ENCODE assay signal across 8 cellular contexts in the genomic region with DNA sequence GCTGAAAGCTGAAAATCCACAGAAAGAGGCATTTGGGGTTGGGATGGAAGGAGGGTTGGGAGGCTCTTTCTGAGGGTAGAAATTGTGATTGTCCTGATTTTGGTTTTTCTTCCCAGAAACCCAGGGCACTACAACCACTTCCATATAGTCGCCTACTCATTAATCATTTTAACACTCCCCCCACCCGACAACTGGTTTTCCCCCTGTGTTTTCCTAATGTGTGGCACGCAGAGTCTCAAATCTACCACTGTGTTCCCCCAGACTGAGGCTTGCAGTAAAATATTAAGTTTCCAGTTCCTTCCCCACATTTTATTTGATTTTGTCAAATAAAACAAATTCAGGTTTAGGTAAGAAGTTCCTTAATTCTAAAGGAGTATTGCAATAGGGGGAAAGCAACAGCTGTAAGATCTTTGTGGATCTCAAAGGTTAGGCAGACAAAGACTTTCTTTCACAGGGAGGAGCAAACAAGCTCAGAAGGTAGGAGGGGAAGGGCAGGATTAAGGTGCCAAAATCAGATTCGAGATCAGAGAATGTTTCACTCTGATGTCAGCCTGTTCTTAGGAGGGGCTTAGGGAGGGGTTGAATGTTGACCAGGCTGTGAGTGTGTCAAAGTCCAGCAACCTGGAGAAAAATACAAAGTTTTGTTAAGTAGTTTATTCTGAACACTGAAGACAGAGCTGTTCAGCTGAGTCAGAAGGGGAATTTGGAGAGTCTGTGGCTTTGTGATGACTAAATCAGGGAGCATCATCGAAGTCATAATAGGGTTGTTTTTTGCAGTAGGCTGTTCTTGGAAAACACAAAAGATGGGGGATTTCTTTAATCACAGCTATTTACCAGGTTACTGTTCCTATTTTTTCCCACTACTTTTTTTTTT. TPM values are rescaled to one million over a fixed set of nuclear protein-coding genes. Genes with fewer than 3 reads are reported as not detected.
DNase-seq lines count a peak whose midpoint lies in the region; FAIRE-seq and TF ChIP-seq lines count a peak whose summit lies in the region.

No MANE protein-coding gene starts in this region.

- peaks cover 11% of the 10 kb centered on the region for H3K79me1 ChIP-seq in mesenchymal stem cell (replicated peaks; ENCODE audit: low read length, poor library complexity, severe bottlenecking)

- no peak overlapping the region for H3K4ac ChIP-seq in mesenchymal stem cell (ENCODE audit: low read depth in 1 of 2, low read length in 2 of 2)

- WGBS in mesenchymal stem cell = 63% methylated on average over 4 of the region's 5 CpGs

- no peak overlapping the region for H4K91ac ChIP-seq in mesenchymal stem cell (ENCODE audit: low read length)

- peak overlapping the region in 1 of 2 experiments; percentile 85 for H3K18ac ChIP-seq in mesenchymal stem cell (ENCODE audit: low read depth in 1 of 2, low read length in 2 of 2)

- H3K4me2 ChIP-seq in mesenchymal stem cell (ENCODE audit: low read length, poor library complexity, severe bottlenecking) = peak overlapping the region; percentile 36

- peak; percentile 58 for FAIRE-seq in H54 (lab: Jason Lieb, UNC)

- H2AK5ac ChIP-seq in mesenchymal stem cell (ENCODE audit: low read length, severe bottlenecking) = peak overlapping the region; percentile 65

- in situ Hi-C loops in GM13977 (cut with MboI; ENCODE audit: low pct_unique_long_range_greater_than_20kb, low sequenced_read_pairs, unreplicated experiment) = loop anchor here (25.0 kb wide), 2 partner anchors 165 to 915 kb away; partner anchors contain the start of gene SETD1A

- H3K9ac ChIP-seq in mesenchymal stem cell (ENCODE audit: low read length) = peak overlapping the region; percentile 86

- no peak for TF ChIP-seq POLR2A in H54 (IDR thresholded peaks at IDR 0.05; ENCODE audit: low read depth, low read length)

- DNase-seq in GM13977 (ENCODE audit: low spot score) = peak; percentile 69
- peak; percentile 51 for DNase-seq in H54 (ENCODE audit: insufficient read length, low spot score)
- peak; percentile 65 for DNase-seq in MG63
- peak; percentile 56 for DNase-seq in amniotic stem cell (lab: John Stamatoyannopoulos, UW)
- DNase-seq in mesenchymal stem cell = peak; percentile 95
- no peak for DNase-seq in GM19240 (ENCODE audit: insufficient read length, low spot score)
- no peak for DNase-seq in NCI-H187 (lab: John Stamatoyannopoulos, UW)
- DNase-seq in HuH-7.5 (ENCODE audit: low spot score) = no peak

- no peak overlapping the region for H4K8ac ChIP-seq in mesenchymal stem cell (ENCODE audit: low read length)

- H3K36me3 ChIP-seq in MG63 (peaks cover 76% of the 10 kb centered on the region), mesenchymal stem cell (ENCODE audit: control insufficient read depth in 1 of 2, insufficient read depth in 2 of 2, low read depth in 1 of 2, low read length in 2 of 2) (peaks cover 19 to 33% of the 10 kb centered on the region in 2 experiments)

- H2BK5ac ChIP-seq in mesenchymal stem cell (ENCODE audit: low read depth, low read length, poor library complexity, severe bottlenecking) = no peak overlapping the region

- peaks cover 16% of the 10 kb centered on the region for H3K4me1 ChIP-seq in mesenchymal stem cell (ENCODE audit: control insufficient read depth, insufficient read depth, low read depth, low read length)

- H3K9me3 ChIP-seq in MG63 = peaks cover 21% of the 10 kb centered on the region
- H3K9me3 ChIP-seq in mesenchymal stem cell (ENCODE audit: control insufficient read depth, low read length) = peaks cover 22% of the 10 kb centered on the region

- H3K27ac ChIP-seq in mesenchymal stem cell (ENCODE audit: low read length, poor library complexity, severe bottlenecking) = peak overlapping the region; percentile 86

- H3K23ac ChIP-seq in mesenchymal stem cell (ENCODE audit: low read length in 2 of 2) = no peak overlapping the region

- H2BK15ac ChIP-seq in mesenchymal stem cell (ENCODE audit: low read depth, poor library complexity, severe bottlenecking) = no peak overlapping the region

- no peak overlapping the region for H2BK120ac ChIP-seq in mesenchymal stem cell (ENCODE audit: low read depth, low read length)

- H3K4me3 ChIP-seq in MG63 = peak overlapping the region; percentile 3; the same call in 1 of the 2 replicates
- H3K4me3 ChIP-seq in mesenchymal stem cell (ENCODE audit: insufficient read depth in 1 of 2, low read depth in 1 of 2, low read length in 2 of 2) = peak overlapping the region in 1 of 2 experiments; percentile 41

- H2BK12ac ChIP-seq in mesenchymal stem cell (ENCODE audit: low read length in 2 of 2) = no peak overlapping the region

- H3K27me3 ChIP-seq in MG63 = no peaks in the 10 kb centered on the region
- no peaks in the 10 kb centered on the region for H3K27me3 ChIP-seq in mesenchymal stem cell (ENCODE audit: control insufficient read depth in 1 of 2, insufficient read depth in 1 of 2, low read length in 2 of 2)

- TF ChIP-seq CTCF in GM13977 (IDR thresholded peaks at IDR 0.05; ENCODE audit: extremely low read depth, insufficient read depth, missing control alignments) = no peak

- H2AFZ ChIP-seq in mesenchymal stem cell (ENCODE audit: low read depth, low read length) = no peak overlapping the region

- no peak overlapping the region for H3K14ac ChIP-seq in mesenchymal stem cell (ENCODE audit: low read length in 2 of 2)

RNA-seq across cellular contexts. Expression of gene ZNF267, which starts 3.6 kb away (rescaled TPM):
- 4.9 and 5.4 TPM in 2 replicates for total RNA-seq in MG63 (2014; rRNA removed; shearing (Covaris generic); ENCODE audit: low replicate concordance)
- polyA plus RNA-seq in mesenchymal stem cell (2013, experiment 1 of 2) = 5.0 TPM
- polyA plus RNA-seq in mesenchymal stem cell (2013, experiment 2 of 2) = 5.2 TPM

Comparison
In these comparisons a context has a peak if more than half of its experiments do, and no peak if none do; other contexts are left out.
1. DNase-seq: peak in GM13977 (single experiment), H54 (single experiment), MG63 (single experiment), amniotic stem cell (single experiment) and mesenchymal stem cell (single experiment); none in GM19240 (single experiment), NCI-H187 (0 of 2) and HuH-7.5 (single experiment).